ENCODE assay signal across 8 cellular contexts in the genomic region with DNA sequence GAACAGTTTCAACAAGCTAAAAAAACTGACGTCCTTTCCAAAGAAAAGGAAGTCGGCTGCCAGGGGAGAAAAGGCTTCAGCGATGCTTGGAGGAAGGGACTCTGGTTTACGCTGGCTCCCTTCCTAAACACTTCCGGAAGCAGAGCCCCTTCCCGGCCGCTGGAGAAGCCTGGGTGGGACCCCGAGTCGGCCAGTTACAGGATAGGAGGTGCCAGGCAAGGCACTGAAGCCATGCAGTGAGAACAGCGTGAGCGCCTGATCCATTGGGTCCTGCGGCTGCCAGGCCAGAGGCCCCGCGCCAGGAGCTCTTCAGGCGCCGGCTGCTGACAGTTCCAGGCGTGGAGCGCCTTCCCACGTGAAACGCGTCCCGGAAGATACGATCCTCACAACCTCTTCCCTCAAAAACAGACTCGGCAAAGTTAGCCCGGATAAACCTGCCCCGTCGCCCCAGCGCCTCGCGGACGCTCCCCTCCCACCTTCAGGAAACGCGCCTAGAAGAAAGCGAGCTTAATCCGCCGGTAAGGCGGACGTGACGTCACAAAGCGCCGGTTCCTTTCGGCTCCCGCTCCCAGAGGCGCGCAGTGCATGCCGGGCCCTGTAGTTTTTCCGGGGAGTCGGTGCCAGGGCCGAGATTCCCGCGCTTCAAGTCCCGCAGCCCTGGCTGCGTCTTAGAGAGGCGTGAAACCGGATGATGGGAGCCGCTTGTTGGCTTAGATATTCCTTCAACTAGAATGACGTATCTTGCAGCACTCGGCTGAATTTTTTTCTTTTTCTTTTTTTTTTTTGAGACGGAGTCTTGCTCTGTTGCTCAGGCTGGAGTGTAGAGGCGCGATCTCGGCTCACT.
DNase-seq lines count a peak whose midpoint lies in the region; ATAC-seq and TF ChIP-seq lines count a peak whose summit lies in the region.

A gene with protein sequence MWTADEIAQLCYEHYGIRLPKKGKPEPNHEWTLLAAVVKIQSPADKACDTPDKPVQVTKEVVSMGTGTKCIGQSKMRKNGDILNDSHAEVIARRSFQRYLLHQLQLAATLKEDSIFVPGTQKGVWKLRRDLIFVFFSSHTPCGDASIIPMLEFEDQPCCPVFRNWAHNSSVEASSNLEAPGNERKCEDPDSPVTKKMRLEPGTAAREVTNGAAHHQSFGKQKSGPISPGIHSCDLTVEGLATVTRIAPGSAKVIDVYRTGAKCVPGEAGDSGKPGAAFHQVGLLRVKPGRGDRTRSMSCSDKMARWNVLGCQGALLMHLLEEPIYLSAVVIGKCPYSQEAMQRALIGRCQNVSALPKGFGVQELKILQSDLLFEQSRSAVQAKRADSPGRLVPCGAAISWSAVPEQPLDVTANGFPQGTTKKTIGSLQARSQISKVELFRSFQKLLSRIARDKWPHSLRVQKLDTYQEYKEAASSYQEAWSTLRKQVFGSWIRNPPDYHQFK (minus strand): TSS at position 520 of the 844 bp plus-strand sequence. CDS start 2,482 bp downstream, outside the sequence.

- peaks cover 59% of the 10 kb centered on the region for H3K4me1 Mint-ChIP-seq in central memory CD8-positive, alpha-beta T cell

- DNase-seq in AG09309 (ENCODE audit: low read depth) (peak; percentile 77), NCI-H446 (lab: John Stamatoyannopoulos, UW) (peak; percentile 88 to 95), iris pigment epithelial cell (ENCODE audit: low read depth) (peak; percentile 99)
- DNase-seq in activated CD4-positive, CD25-positive, alpha-beta regulatory T cell treated with anti-CD3 and anti-CD28 coated beads, Interleukin-2, amount 50 U/mL, for 16 hours (ENCODE audit: low read depth, low spot score), result peak; percentile 96
- DNase-seq in central memory CD8-positive, alpha-beta T cell (ENCODE audit: low spot score in 2 of 2), result peak; percentile 94 to 97
- peak; percentile 96 for DNase-seq in stimulated activated CD4-positive, alpha-beta T cell treated with anti-CD3 and anti-CD28 coated beads, Interleukin-12 subunit alpha, Interleukin-12 subunit beta, amount 100 ng/mL, for 4 hours

- H3K27ac Mint-ChIP-seq in central memory CD8-positive, alpha-beta T cell (ENCODE audit: low read depth), result peak within 1 kb of the TSS; percentile 97

- H3K4me3 Mint-ChIP-seq in central memory CD8-positive, alpha-beta T cell, result peak within 1 kb of the TSS; percentile 91

- peak; percentile 89 for ATAC-seq in GM19025 (IDR thresholded peaks at IDR 0.05; ENCODE audit: low read depth, unreplicated experiment)
- ATAC-seq in HG03342 (IDR thresholded peaks at IDR 0.05; ENCODE audit: unreplicated experiment), result peak; percentile 97
- peak; percentile 75 for ATAC-seq in central memory CD8-positive, alpha-beta T cell (replicated peaks; ENCODE audit: extremely low read depth, poor library complexity, severe bottlenecking)

- H3K9me3 Mint-ChIP-seq in central memory CD8-positive, alpha-beta T cell, result no peaks in the 10 kb centered on the region

- H3K27me3 Mint-ChIP-seq in central memory CD8-positive, alpha-beta T cell, result no peaks in the 10 kb centered on the region

- H3K4me3 ChIP-seq in AG09309 (ENCODE audit: control insufficient read depth, low read depth, low read length), result peak within 1 kb of the TSS; percentile 80

- TF ChIP-seq CTCF in AG09309 (IDR thresholded peaks at IDR 0.05; ENCODE audit: control insufficient read depth, insufficient read depth, low read depth, low read length, missing control alignments), result no peak

- H3K36me3 Mint-ChIP-seq in central memory CD8-positive, alpha-beta T cell (ENCODE audit: insufficient read depth), result peaks cover 53% of the 10 kb centered on the region

Comparison
In these comparisons a context has a peak if more than half of its experiments do, and no peak if none do; other contexts are left out.
1. Peak in every context shown above with its lines: DNase-seq, ATAC-seq and H3K4me3 ChIP-seq.